In genomic region chr9:120921751-120922181, GRCh38 we compare ENCODE assay signal across 10 cellular contexts. TPM values are rescaled to one million over a fixed set of nuclear protein-coding genes. Genes with fewer than 3 reads are reported as not detected.
DNase-seq lines count a peak whose midpoint lies in the region; ATAC-seq and TF ChIP-seq lines count a peak whose summit lies in the region.
"Had no signal": no experiment of that assay in that cellular context is flagged by ENCODE, and none has a peak within 500 bp of the region (broad histone marks: within the 10 kb centered on the region; RNA-seq: fewer than 3 reads in every experiment).

No MANE protein-coding gene starts in this region.

- H3K4me1 ChIP-seq in heart left ventricle (peaks cover 0 to 87% (median 30%) of the 10 kb centered on the region in 12 donors), stomach (peaks cover 4 to 66% (median 37%) of the 10 kb centered on the region in 4 donors)

- peak overlapping the region; percentile 96 for H3K27ac Mint-ChIP-seq in activated CD4-positive, alpha-beta T cell treated with anti-CD3 and anti-CD28 coated beads, Interleukin-2, amount 10 ng/mL, durations not matched to agents 24 days and 14 days

- peaks cover 91% of the 10 kb centered on the region for H3K36me3 Mint-ChIP-seq in activated CD4-positive, alpha-beta T cell treated with anti-CD3 and anti-CD28 coated beads, Interleukin-2, amount 10 ng/mL, durations not matched to agents 24 days and 14 days (ENCODE audit: low read depth)

- 58 to 75% (median 59%) methylated on average over 6 of the region's 6 CpGs for WGBS in heart left ventricle, 4 donors
- WGBS in stomach, 5 donors = 31 to 53% (median 42%) methylated on average over 6 of the region's 6 CpGs

- H3K4me3 Mint-ChIP-seq in activated CD4-positive, alpha-beta T cell treated with anti-CD3 and anti-CD28 coated beads, Interleukin-2, amount 10 ng/mL, durations not matched to agents 24 days and 14 days = peak overlapping the region; percentile 93

- ATAC-seq in heart left ventricle (peak in 1 of 4 donors; percentile 19), GM18520 (IDR thresholded peaks at IDR 0.05; ENCODE audit: unreplicated experiment) (no peak)

- H3K27me3 Mint-ChIP-seq in activated CD4-positive, alpha-beta T cell treated with anti-CD3 and anti-CD28 coated beads, Interleukin-2, amount 10 ng/mL, durations not matched to agents 24 days and 14 days = no peaks in the 10 kb centered on the region

- H3K4me3 ChIP-seq in heart left ventricle (peak overlapping the region in 1 of 12 donors; percentile 92), stomach (no peak overlapping the region)

- H3K27ac ChIP-seq in heart left ventricle (peak overlapping the region in 9 of 12 donors; percentile 11 to 98 (median 41)), stomach (peak overlapping the region in 4 of 5 donors; percentile 64 to 97 (median 92))

- TF ChIP-seq EP300 in stomach (IDR thresholded peaks at IDR 0.05) = no peak

- H3K4me1 Mint-ChIP-seq in activated CD4-positive, alpha-beta T cell treated with anti-CD3 and anti-CD28 coated beads, Interleukin-2, amount 10 ng/mL, durations not matched to agents 24 days and 14 days = peaks cover 77% of the 10 kb centered on the region

- DNase-seq in activated CD4-positive, alpha-beta T cell treated with anti-CD3 and anti-CD28 coated beads, Interleukin-2, amount 10 ng/mL, durations not matched to agents 24 days and 14 days = no peak
- no peak for DNase-seq in activated CD4-positive, alpha-beta T cell treated with anti-CD3 and anti-CD28 coated beads for 1 hour
- peak; percentile 68 for DNase-seq in activated CD8-positive, alpha-beta memory T cell treated with anti-CD3 and anti-CD28 coated beads for 24 hours
- DNase-seq in heart left ventricle (no peak), stomach (no peak), HPDE6-E6E7 (ENCODE audit: extremely low spot score) (no peak), NCI-H2029 (lab: John Stamatoyannopoulos, UW) (no peak)
- DNase-seq: mesendoderm, SHP77 had no signal

- H3K36me3 ChIP-seq in heart left ventricle (peaks cover 0 to 32% (median 0%) of the 10 kb centered on the region in 9 donors), stomach (peaks cover 0 to 5% (median 2%) of the 10 kb centered on the region in 4 donors)

- H3K27me3 ChIP-seq in heart left ventricle (no peaks in the 10 kb centered on the region), stomach (no peaks in the 10 kb centered on the region)

- peaks cover 0 to 6% (median 0%) of the 10 kb centered on the region in 12 donors for H3K9me3 ChIP-seq in heart left ventricle
- no peaks in the 10 kb centered on the region for H3K9me3 ChIP-seq in stomach

- intact Hi-C loops in activated CD4-positive, alpha-beta T cell treated with anti-CD3 and anti-CD28 coated beads, Interleukin-2, amount 10 ng/mL, durations not matched to agents 24 days and 14 days (cut with micrococcal nuclease) = loop anchor here (2.0 kb wide), 1 partner anchor 13 kb away; no protein-coding TSS in a partner anchor
- intact Hi-C loops in heart left ventricle (cut with DNase I) (no loop called here), stomach (cut with DNase I; ENCODE audit: low total_unique reads) (loop anchor here (10.0 kb wide), 1 partner anchor 47 kb away; the partner anchor contains the start of gene PHF19)

- no peak for TF ChIP-seq CTCF in heart left ventricle (IDR thresholded peaks at IDR 0.05)
- TF ChIP-seq CTCF in stomach (IDR thresholded peaks at IDR 0.05) = no peak

- TF ChIP-seq POLR2A in heart left ventricle (IDR thresholded peaks at IDR 0.05) (no peak), stomach (IDR thresholded peaks at IDR 0.05) (no peak)

- no peaks in the 10 kb centered on the region for H3K9me3 Mint-ChIP-seq in activated CD4-positive, alpha-beta T cell treated with anti-CD3 and anti-CD28 coated beads, Interleukin-2, amount 10 ng/mL, durations not matched to agents 24 days and 14 days

RNA-seq across cellular contexts. Expression of gene TRAF1, which starts 4.8 kb away (rescaled TPM):
- total RNA-seq in activated CD4-positive, alpha-beta T cell treated with anti-CD3 and anti-CD28 coated beads, Interleukin-2, amount 10 ng/mL, durations not matched to agents 24 days and 14 days = 164 and 166 TPM in 2 replicates
- 1 to 10 TPM in 7 of 9 donors, under 1 TPM in 2; 0.93 to 7.8 (median 1.8) TPM for total RNA-seq in heart left ventricle
- 1 to 10 TPM; 1.7 to 2.4 TPM for polyA plus RNA-seq in heart left ventricle
- 10 to 100 TPM in 1 of 5 donors, 1 to 10 TPM in 3, under 1 TPM in 1; 0.58 to 10.3 (median 2.8) TPM for total RNA-seq in stomach
- 1 to 10 TPM; 2.3 to 6.8 (median 3.7) TPM for polyA plus RNA-seq in stomach

RNA-seq across cellular contexts. Expression of gene PHF19, which starts 44.8 kb away (rescaled TPM):
- 132 and 144 TPM in 2 replicates for total RNA-seq in activated CD4-positive, alpha-beta T cell treated with anti-CD3 and anti-CD28 coated beads, Interleukin-2, amount 10 ng/mL, durations not matched to agents 24 days and 14 days
- total RNA-seq in heart left ventricle = 10 to 100 TPM in 8 of 9 donors, 1 to 10 TPM in 1; 9.6 to 28.0 (median 12.5) TPM
- 10 to 100 TPM; 11.0 to 15.4 TPM for polyA plus RNA-seq in heart left ventricle
- total RNA-seq in stomach = 100 to 1,000 TPM in 1 of 5 donors, 10 to 100 TPM in 4; 13.3 to 251 (median 26.8) TPM
- polyA plus RNA-seq in stomach = 10 to 100 TPM; 10.7 to 28.3 (median 27.6) TPM

Comparison
In these comparisons a context has a peak if more than half of its experiments do, and no peak if none do; other contexts are left out.
1. RNA of gene TRAF1, which starts 4.8 kb away (total RNA-seq): 164 to 166 TPM in activated CD4-positive, alpha-beta T cell treated with anti-CD3 and anti-CD28 coated beads, Interleukin-2, amount 10 ng/mL, durations not matched to agents 24 days and 14 days; 0.58 to 10.3 TPM in stomach and 0.93 to 7.8 TPM in heart left ventricle; every median in the first group is over 10 times any median in the second.
2. intact Hi-C loops: an anchor here in activated CD4-positive, alpha-beta T cell treated with anti-CD3 and anti-CD28 coated beads, Interleukin-2, amount 10 ng/mL, durations not matched to agents 24 days and 14 days (2.0 kb wide) and stomach (10.0 kb wide); none called in heart left ventricle.